ENCODE assay signal across 18 cellular contexts in the genomic region with DNA sequence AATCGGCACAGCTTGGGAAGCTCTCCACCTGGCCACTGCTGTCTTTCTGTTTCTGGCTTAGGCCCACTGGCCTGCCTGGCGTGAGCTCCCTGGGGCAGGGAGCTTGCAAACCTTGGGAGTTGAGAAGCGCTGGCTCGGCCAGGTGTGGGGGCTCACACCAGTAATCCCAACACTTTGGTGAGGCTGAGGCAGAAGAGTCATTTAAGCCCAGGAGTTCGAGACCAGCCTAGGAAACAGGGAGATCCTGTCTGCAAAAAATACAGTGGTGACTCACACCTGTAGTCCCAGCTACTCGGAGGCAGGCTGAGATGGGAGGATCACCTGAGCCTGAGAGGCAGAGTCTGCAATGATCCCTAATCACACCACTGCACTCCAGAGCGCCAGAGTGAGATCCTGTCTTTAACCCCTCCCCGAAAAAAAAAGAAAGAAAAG. TPM values are rescaled to one million over a fixed set of nuclear protein-coding genes. Genes with fewer than 3 reads are reported as not detected.
DNase-seq lines count a peak whose midpoint lies in the region; ATAC-seq and TF ChIP-seq lines count a peak whose summit lies in the region.
"Had no signal": no experiment of that assay in that cellular context is flagged by ENCODE, and none has a peak within 500 bp of the region (broad histone marks: within the 10 kb centered on the region; RNA-seq: fewer than 3 reads in every experiment).

No MANE protein-coding gene starts in this region.

- peaks cover 11% of the 10 kb centered on the region for H3K4me1 Mint-ChIP-seq in osteocyte (ENCODE audit: unreplicated experiment)

- BruUV-seq in mammary epithelial cell (replicated peaks; lab: Mats Ljungman, UMichigan), result no TSS peak

- TF ChIP-seq EP300 in upper lobe of left lung (IDR thresholded peaks at IDR 0.05), result no peak

- in situ Hi-C loops in mammary epithelial cell (cut with MboI; ENCODE audit: low sequenced_read_pairs in 2 of 2), result no loop called here

- H3K27me3 ChIP-seq in mammary epithelial cell (ENCODE audit: insufficient read depth, low read length) (no peaks in the 10 kb centered on the region), upper lobe of left lung (no peaks in the 10 kb centered on the region)
- H3K27me3 ChIP-seq: thyroid gland had no signal

- intact Hi-C loops in mammary epithelial cell (cut with micrococcal nuclease), result no loop called here

- peaks cover 32% of the 10 kb centered on the region for H3K4me1 ChIP-seq in mammary epithelial cell (ENCODE audit: insufficient read depth, low read length)
- peaks cover 51 to 73% (median 63%) of the 10 kb centered on the region in 4 donors for H3K4me1 ChIP-seq in upper lobe of left lung

- no peak for TF ChIP-seq POLR2A in upper lobe of left lung (IDR thresholded peaks at IDR 0.05)

- ATAC-seq in upper lobe of left lung (ENCODE audit: low FRiP score in 2 of 2) (no peak), GM18502 (IDR thresholded peaks at IDR 0.05; ENCODE audit: poor library complexity, unreplicated experiment) (no peak), HG02885 (IDR thresholded peaks at IDR 0.05; ENCODE audit: poor library complexity, unreplicated experiment) (no peak)
- ATAC-seq: left colon had no signal

- no peak overlapping the region for H3K27ac Mint-ChIP-seq in osteocyte (ENCODE audit: unreplicated experiment)

- H4K20me1 ChIP-seq in mammary epithelial cell (ENCODE audit: insufficient read depth, low read length), result no peaks in the 10 kb centered on the region

- no peak overlapping the region for H3K27ac ChIP-seq in mammary epithelial cell (ENCODE audit: insufficient read depth, low read depth, low read length)
- H3K27ac ChIP-seq in upper lobe of left lung, result peak overlapping the region; percentile 69 to 99 (median 88)
- H3K27ac ChIP-seq: thyroid gland had no signal

- no peaks in the 10 kb centered on the region for H3K27me3 Mint-ChIP-seq in osteocyte (ENCODE audit: unreplicated experiment)
- H3K27me3 Mint-ChIP-seq: naive B cell had no signal

- no peak overlapping the region for H3K9ac ChIP-seq in mammary epithelial cell (ENCODE audit: insufficient read depth, low read length)

- TF ChIP-seq CTCF in mammary epithelial cell (conservative IDR thresholded peaks at IDR 0.05 in 1 of 2, IDR thresholded peaks at IDR 0.05 in 1 of 2; ENCODE audit: extremely low read depth in 1 of 2, insufficient read depth in 1 of 2, low read depth in 1 of 2, low read length in 2 of 2) (no peak), osteocyte (IDR thresholded peaks at IDR 0.05) (no peak), upper lobe of left lung (IDR thresholded peaks at IDR 0.05) (no peak)

- H3K9me3 ChIP-seq in mammary epithelial cell (replicated peaks; ENCODE audit: insufficient read depth, low read length) (no peaks in the 10 kb centered on the region), upper lobe of left lung (no peaks in the 10 kb centered on the region)
- H3K9me3 ChIP-seq: thyroid gland had no signal

- no peak overlapping the region for H3K4me2 ChIP-seq in mammary epithelial cell (ENCODE audit: insufficient read depth, low read depth, low read length)

- no peaks in the 10 kb centered on the region for H3K36me3 ChIP-seq in mammary epithelial cell (ENCODE audit: insufficient read depth, low read length)
- H3K36me3 ChIP-seq in upper lobe of left lung, result peaks cover 0 to 31% (median 24%) of the 10 kb centered on the region in 4 donors

- H3K79me2 ChIP-seq in mammary epithelial cell (ENCODE audit: insufficient read depth, low read length), result peaks cover 55% of the 10 kb centered on the region

- H3K4me3 ChIP-seq in mammary epithelial cell (replicated peaks in 1 of 3; ENCODE audit: insufficient read depth in 1 of 3, low read depth in 2 of 3, low read length in 3 of 3), result no peak overlapping the region
- peak overlapping the region in 1 of 4 donors; percentile 94 for H3K4me3 ChIP-seq in upper lobe of left lung
- H3K4me3 ChIP-seq: thyroid gland had no signal

- peaks cover 9% of the 10 kb centered on the region for H3K36me3 Mint-ChIP-seq in osteocyte (ENCODE audit: unreplicated experiment)
- H3K36me3 Mint-ChIP-seq: naive B cell had no signal

- no peaks in the 10 kb centered on the region for H3K9me3 Mint-ChIP-seq in osteocyte (ENCODE audit: unreplicated experiment)
- H3K9me3 Mint-ChIP-seq: naive B cell had no signal

- DNase-seq in activated effector memory CD4-positive, alpha-beta T cell treated with anti-CD3 and anti-CD28 coated beads, Interleukin-2, amount 50 U/mL, for 16 hours, result peak; percentile 42
- DNase-seq in activated effector memory CD4-positive, alpha-beta T cell treated with Interleukin-2 at 50 U/mL for 16 hours, result no peak
- peak; percentile 25 for DNase-seq in mammary epithelial cell
- DNase-seq in osteocyte (ENCODE audit: extremely low spot score, unreplicated experiment), result peak; percentile 60
- no peak for DNase-seq in upper lobe of left lung
- DNase-seq in HUDEP-2 (lab: John Stamatoyannopoulos, UW; ENCODE audit: unreplicated experiment in 76 of 76), result no peak
- DNase-seq: activated CD4-positive, alpha-beta T cell treated with anti-CD3 and anti-CD28 coated beads, Interleukin-2, amount 50 U/mL, for 4 hours; COR-L47; hippocampal formation; left colon; naive B cell; NCI-H2029 treated with DMSO at 0.1 percent for 48 hours; thyroid gland had no signal

- CTCF ChIA-PET in mammary epithelial cell (lab: Charles Lee; ENCODE audit: low non-redundant PET), result interaction anchor here (0.6 kb wide), 1 partner anchor 32 kb away, joined by 3 read pairs; no protein-coding TSS in a partner anchor

- no peak overlapping the region for H3K4me3 Mint-ChIP-seq in osteocyte (ENCODE audit: unreplicated experiment)

- H2AFZ ChIP-seq in mammary epithelial cell (ENCODE audit: low read depth, low read length), result no peak overlapping the region

- WGBS in mammary epithelial cell (ENCODE audit: low coverage, missing lambda C conversion rate), result 88% methylated on average over 6 of the region's 8 CpGs
- WGBS in upper lobe of left lung, 2 donors, result 75 to 81% methylated on average over 6 to 8 of the region's 8 CpGs

- dilution Hi-C loops in mammary epithelial cell (cut with HindIII; ENCODE audit: low sequenced_read_pairs), result loop anchor here (10.0 kb wide), 1 partner anchor 52 kb away; the partner anchor contains the start of gene RNASEH2C

RNA-seq across cellular contexts. Expression of gene AP5B1, which starts 4.0 kb away (rescaled TPM):
- 10 to 100 TPM; 10.5 to 14.5 TPM for total RNA-seq in mammary epithelial cell
- polyA plus RNA-seq in mammary epithelial cell, result 5.6 TPM
- polyA minus RNA-seq in mammary epithelial cell, result 5.8 TPM
- total RNA-seq in osteocyte, result 19.0 and 21.0 TPM in 2 replicates
- 10 to 100 TPM; 24.8 to 66.0 (median 46.8) TPM for total RNA-seq in upper lobe of left lung

RNA-seq across cellular contexts. Expression of gene OVOL1, which starts 10.1 kb away (rescaled TPM):
- total RNA-seq in mammary epithelial cell, result 1 to 10 TPM; 2.7 to 3.0 TPM
- 2.3 TPM for polyA plus RNA-seq in mammary epithelial cell
- 0.47 TPM for polyA minus RNA-seq in mammary epithelial cell
- not detected in 2 replicates for total RNA-seq in osteocyte
- total RNA-seq in upper lobe of left lung, result 1 to 10 TPM in 2 of 6 donors, under 1 TPM in 4; under 0.01 to 2.2 (median 0.77) TPM
- total RNA-seq: dermis microvascular lymphatic vessel endothelial cell, pulmonary artery endothelial cell, RPMI7951 had no signal

RNA-seq across cellular contexts. Expression of gene RNASEH2C, which starts 56.1 kb away (rescaled TPM):
- 10 to 100 TPM; 16.0 to 38.1 TPM for total RNA-seq in mammary epithelial cell
- 33.8 TPM for polyA plus RNA-seq in mammary epithelial cell
- 10.6 TPM for polyA minus RNA-seq in mammary epithelial cell
- 54.2 and 55.6 TPM in 2 replicates for total RNA-seq in osteocyte
- 10 to 100 TPM; 35.0 to 81.7 (median 49.1) TPM for total RNA-seq in upper lobe of left lung

RNA-seq across cellular contexts. Expression of gene SNX32, which starts 57.0 kb away (rescaled TPM):
- 1 to 10 TPM in 1 of 2 donors, under 1 TPM in 1; 0.85 to 1.5 TPM for total RNA-seq in mammary epithelial cell
- 0.15 TPM for polyA plus RNA-seq in mammary epithelial cell
- not detected for polyA minus RNA-seq in mammary epithelial cell
- 4.0 and 4.1 TPM in 2 replicates for total RNA-seq in osteocyte
- total RNA-seq in upper lobe of left lung, result under 1 TPM in 2 of 6 donors, not detected in 4; 0.37 to 0.69 TPM
- total RNA-seq: RPMI7951 had no signal

Comparison
In these comparisons a context has a peak if more than half of its experiments do, and no peak if none do; other contexts are left out.
1. DNase-seq: peak in activated effector memory CD4-positive, alpha-beta T cell treated with anti-CD3 and anti-CD28 coated beads, Interleukin-2, amount 50 U/mL, for 16 hours (single experiment), mammary epithelial cell (single experiment) and osteocyte (single experiment); none in activated effector memory CD4-positive, alpha-beta T cell treated with Interleukin-2 at 50 U/mL for 16 hours (single experiment), upper lobe of left lung (0 of 2) and HUDEP-2 (0 of 76).